37 cellular contexts compared by ENCODE assay signal in genomic region chr11:7941141-7941540, GRCh38. TPM values are rescaled to one million over a fixed set of nuclear protein-coding genes. Genes with fewer than 3 reads are reported as not detected.
"Had no signal": no experiment of that assay in that cellular context is flagged by ENCODE, and none has a peak within 500 bp of the region (broad histone marks: within the 10 kb centered on the region; RNA-seq: fewer than 3 reads in every experiment).

No MANE protein-coding gene starts in this region.

- ATAC-seq: activated CD8-positive, alpha-beta T cell treated with anti-CD3 and anti-CD28 coated beads for 36 hours; activated naive CD4-positive, alpha-beta T cell treated with anti-CD3 and anti-CD28 coated beads, Interleukin-2, amount 50 U/mL, for 72 hours; activated T-cell treated with anti-CD3 and anti-CD28 coated beads, Interleukin-2, amount 50 U/mL, for 4 hours; activated T-cell treated with anti-CD3 and anti-CD28 coated beads, Interleukin-2, amount 50 U/mL, for 72 hours; activated T-helper 17 cell treated with anti-CD3 and anti-CD28 coated beads, Interleukin-2, amount 50 U/mL, for 72 hours; body of pancreas had no signal

- H3K27ac ChIP-seq: adrenal gland, body of pancreas, brain microvascular endothelial cell, breast epithelium, VCaP had no signal

- FAIRE-seq: astrocyte, TTC549 had no signal

- H3K4me1 ChIP-seq: adrenal gland, breast epithelium had no signal

- DNase-seq: activated B cell treated with CpG ODN at 0.5 μM for 24 hours; activated CD4-positive, alpha-beta memory T cell treated with anti-CD3 and anti-CD28 coated beads for 36 hours; activated CD4-positive, alpha-beta T cell treated with anti-CD3 and anti-CD28 coated beads for 4 hours; activated CD4-positive, alpha-beta T cell treated with anti-CD3 and anti-CD28 coated beads, Interleukin-2, amount 10 ng/mL, durations not matched to agents 24 days and 14 days; activated CD4-positive, alpha-beta T cell treated with anti-CD3 and anti-CD28 coated beads, Interleukin-2, amount 50 U/mL, for 1 hour; activated CD4-positive, alpha-beta T cell treated with anti-CD3 and anti-CD28 coated beads, Interleukin-2, amount 50 U/mL, for 4 hours; activated CD4-positive, CD25-positive, alpha-beta regulatory T cell treated with anti-CD3 and anti-CD28 coated beads, Interleukin-2, amount 50 U/mL, for 72 hours; activated CD8-positive, alpha-beta memory T cell treated with anti-CD3 and anti-CD28 coated beads, Interleukin-2, amount 50 U/mL, for 4 hours; activated CD8-positive, alpha-beta T cell treated with anti-CD3 and anti-CD28 coated beads for 36 hours; activated effector memory CD4-positive, alpha-beta T cell treated with anti-CD3 and anti-CD28 coated beads, Interleukin-2, amount 50 U/mL, for 16 hours; activated gamma-delta T cell treated with Interleukin-2 at 50 U/mL for 16 hours; activated naive CD4-positive, alpha-beta T cell; activated naive CD4-positive, alpha-beta T cell treated with anti-CD3 and anti-CD28 coated beads for 36 hours; activated naive CD4-positive, alpha-beta T cell treated with anti-CD3 and anti-CD28 coated beads, Interleukin-2, amount 50 U/mL, for 16 hours; activated naive CD8-positive, alpha-beta T cell treated with anti-CD3 and anti-CD28 coated beads for 36 hours; activated T-cell treated with anti-CD3 and anti-CD28 coated beads for 4 hours; activated T-cell treated with anti-CD3 and anti-CD28 coated beads, Interleukin-2, amount 50 U/mL, for 1 hour; activated T-cell treated with anti-CD3 and anti-CD28 coated beads, Interleukin-2, amount 50 U/mL, for 4 hours; activated T-cell treated with anti-CD3 and anti-CD28 coated beads, Interleukin-2, amount 50 U/mL, for 72 hours; adrenal gland; amniotic stem cell; aorta; body of pancreas; brain microvascular endothelial cell; central memory CD4-positive, alpha-beta T cell; T-helper 2 cell; T-helper 9 cell had no signal

- H3K27me3 ChIP-seq: adrenal gland, body of pancreas, brain microvascular endothelial cell, breast epithelium had no signal

- H3K36me3 ChIP-seq: adrenal gland, brain microvascular endothelial cell, breast epithelium had no signal

- H3K4me3 ChIP-seq: adrenal gland, body of pancreas, breast epithelium had no signal

RNA-seq across cellular contexts. Expression of gene OR10A3, which starts 0.4 kb away (rescaled TPM):
- total RNA-seq: activated B cell treated with CpG ODN at 0.5 μM for 24 hours; activated CD4-positive, alpha-beta memory T cell treated with anti-CD3 and anti-CD28 coated beads for 36 hours; activated CD4-positive, alpha-beta T cell treated with anti-CD3 and anti-CD28 coated beads, Interleukin-2, amount 10 ng/mL, durations not matched to agents 24 days and 14 days; activated CD8-positive, alpha-beta memory T cell treated with anti-CD3 and anti-CD28 coated beads for 36 hours; activated CD8-positive, alpha-beta T cell treated with anti-CD3 and anti-CD28 coated beads for 36 hours; activated naive CD4-positive, alpha-beta T cell treated with anti-CD3 and anti-CD28 coated beads for 36 hours; activated naive CD4-positive, alpha-beta T cell treated with anti-CD3 and anti-CD28 coated beads, Interleukin-2, amount 50 U/mL, for 72 hours; activated naive CD8-positive, alpha-beta T cell treated with anti-CD3 and anti-CD28 coated beads for 36 hours; activated T-cell treated with anti-CD3 and anti-CD28 coated beads, Interleukin-2, amount 50 U/mL, for 4 hours; activated T-cell treated with anti-CD3 and anti-CD28 coated beads, Interleukin-2, amount 50 U/mL, for 72 hours; activated T-helper 1 cell treated with anti-CD3 and anti-CD28 coated beads, Interleukin-12 subunit alpha, Interleukin-12 subunit beta, Interleukin-2, Interleukin-4 antibody, amounts not matched to agents 30 ng/mL and 10 ng/mL and 1 ng/mL, durations not matched to agents 14 hours and 24 hours and 36 hours; activated T-helper 17 cell treated with anti-CD3 and anti-CD28 coated beads, Interleukin-2, amount 50 U/mL, for 72 hours; adrenal gland; aorta; astrocyte; body of pancreas; breast epithelium; cardiac septum; cerebellum had no signal
- polyA plus RNA-seq: adrenal gland, aorta had no signal

RNA-seq across cellular contexts. Expression of gene OR10A6, which starts 10.1 kb away (rescaled TPM):
- total RNA-seq: activated B cell treated with CpG ODN at 0.5 μM for 24 hours; activated CD4-positive, alpha-beta memory T cell treated with anti-CD3 and anti-CD28 coated beads for 36 hours; activated CD4-positive, alpha-beta T cell treated with anti-CD3 and anti-CD28 coated beads, Interleukin-2, amount 10 ng/mL, durations not matched to agents 24 days and 14 days; activated CD8-positive, alpha-beta memory T cell treated with anti-CD3 and anti-CD28 coated beads for 36 hours; activated CD8-positive, alpha-beta T cell treated with anti-CD3 and anti-CD28 coated beads for 36 hours; activated naive CD4-positive, alpha-beta T cell treated with anti-CD3 and anti-CD28 coated beads for 36 hours; activated naive CD4-positive, alpha-beta T cell treated with anti-CD3 and anti-CD28 coated beads, Interleukin-2, amount 50 U/mL, for 72 hours; activated naive CD8-positive, alpha-beta T cell treated with anti-CD3 and anti-CD28 coated beads for 36 hours; activated T-cell treated with anti-CD3 and anti-CD28 coated beads, Interleukin-2, amount 50 U/mL, for 4 hours; activated T-cell treated with anti-CD3 and anti-CD28 coated beads, Interleukin-2, amount 50 U/mL, for 72 hours; activated T-helper 1 cell treated with anti-CD3 and anti-CD28 coated beads, Interleukin-12 subunit alpha, Interleukin-12 subunit beta, Interleukin-2, Interleukin-4 antibody, amounts not matched to agents 30 ng/mL and 10 ng/mL and 1 ng/mL, durations not matched to agents 14 hours and 24 hours and 36 hours; activated T-helper 17 cell treated with anti-CD3 and anti-CD28 coated beads, Interleukin-2, amount 50 U/mL, for 72 hours; adrenal gland; aorta; body of pancreas; breast epithelium; cardiac septum; cerebellum had no signal
- polyA plus RNA-seq: adrenal gland, aorta had no signal

RNA-seq across cellular contexts. Expression of gene NLRP10, which starts 24.1 kb away (rescaled TPM):
- total RNA-seq: activated B cell treated with CpG ODN at 0.5 μM for 24 hours; activated CD4-positive, alpha-beta memory T cell treated with anti-CD3 and anti-CD28 coated beads for 36 hours; activated CD4-positive, alpha-beta T cell treated with anti-CD3 and anti-CD28 coated beads, Interleukin-2, amount 10 ng/mL, durations not matched to agents 24 days and 14 days; activated CD8-positive, alpha-beta memory T cell treated with anti-CD3 and anti-CD28 coated beads for 36 hours; activated CD8-positive, alpha-beta T cell treated with anti-CD3 and anti-CD28 coated beads for 36 hours; activated naive CD4-positive, alpha-beta T cell treated with anti-CD3 and anti-CD28 coated beads for 36 hours; activated naive CD4-positive, alpha-beta T cell treated with anti-CD3 and anti-CD28 coated beads, Interleukin-2, amount 50 U/mL, for 72 hours; activated naive CD8-positive, alpha-beta T cell treated with anti-CD3 and anti-CD28 coated beads for 36 hours; activated T-cell treated with anti-CD3 and anti-CD28 coated beads, Interleukin-2, amount 50 U/mL, for 4 hours; activated T-cell treated with anti-CD3 and anti-CD28 coated beads, Interleukin-2, amount 50 U/mL, for 72 hours; activated T-helper 1 cell treated with anti-CD3 and anti-CD28 coated beads, Interleukin-12 subunit alpha, Interleukin-12 subunit beta, Interleukin-2, Interleukin-4 antibody, amounts not matched to agents 30 ng/mL and 10 ng/mL and 1 ng/mL, durations not matched to agents 14 hours and 24 hours and 36 hours; activated T-helper 17 cell treated with anti-CD3 and anti-CD28 coated beads, Interleukin-2, amount 50 U/mL, for 72 hours; adrenal gland; aorta; body of pancreas; breast epithelium; cardiac septum; cerebellum had no signal
- polyA plus RNA-seq: adrenal gland, aorta had no signal
